In the genomic region with DNA sequence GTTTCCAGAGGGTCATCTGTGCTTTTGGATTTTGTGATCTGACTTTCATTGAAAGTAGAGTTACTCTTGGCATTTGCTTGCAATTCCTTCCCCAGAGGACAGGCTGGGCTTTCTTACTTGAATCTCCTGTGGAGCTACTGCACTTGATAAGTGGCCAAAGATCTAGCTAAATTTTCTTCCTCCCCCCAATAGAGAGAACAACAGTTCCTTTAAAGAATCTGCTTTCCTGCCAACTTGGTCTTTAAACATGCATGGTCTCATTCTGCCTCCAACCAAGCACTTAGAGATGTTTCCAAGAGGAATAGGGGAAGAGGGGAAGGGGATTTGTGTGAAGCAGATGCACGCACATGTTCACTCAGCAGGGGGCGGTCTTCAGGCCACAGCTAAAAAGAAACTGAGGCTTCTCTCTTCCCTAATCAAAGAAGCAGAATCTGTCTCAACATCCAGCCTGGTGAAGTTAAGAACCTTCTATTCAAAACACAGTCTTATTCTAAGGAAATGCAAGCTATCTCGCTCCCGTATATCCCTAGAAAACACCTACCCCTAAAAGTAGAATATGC, we compare ENCODE assay signal across 17 cellular contexts.
DNase-seq lines count a peak whose midpoint lies in the region; ATAC-seq and TF ChIP-seq lines count a peak whose summit lies in the region.
"Had no signal": no experiment of that assay in that cellular context is flagged by ENCODE, and none has a peak within 500 bp of the region (broad histone marks: within the 10 kb centered on the region; RNA-seq: fewer than 3 reads in every experiment).

No MANE protein-coding gene starts in this region.

- H3K27ac Mint-ChIP-seq in endodermal cell: no peak overlapping the region
- H3K27ac Mint-ChIP-seq in activated CD4-positive, alpha-beta T cell treated with anti-CD3 and anti-CD28 coated beads for 36 hours: no peak overlapping the region
- H3K27ac Mint-ChIP-seq in activated CD4-positive, alpha-beta memory T cell treated with anti-CD3 and anti-CD28 coated beads, Interleukin-2, amount 10 ng/mL, durations not matched to agents 7 days and 5 days: no peak overlapping the region

- H3K4me1 Mint-ChIP-seq in endodermal cell: no peaks in the 10 kb centered on the region
- H3K4me1 Mint-ChIP-seq in activated CD4-positive, alpha-beta T cell treated with anti-CD3 and anti-CD28 coated beads for 36 hours: no peaks in the 10 kb centered on the region
- no peaks in the 10 kb centered on the region for H3K4me1 Mint-ChIP-seq in activated CD4-positive, alpha-beta memory T cell treated with anti-CD3 and anti-CD28 coated beads, Interleukin-2, amount 10 ng/mL, durations not matched to agents 7 days and 5 days

- peaks cover 7% of the 10 kb centered on the region for H3K27me3 Mint-ChIP-seq in endodermal cell (ENCODE audit: insufficient read depth)
- peaks cover 9% of the 10 kb centered on the region for H3K27me3 Mint-ChIP-seq in activated CD4-positive, alpha-beta T cell treated with anti-CD3 and anti-CD28 coated beads for 36 hours
- H3K27me3 Mint-ChIP-seq in activated CD4-positive, alpha-beta memory T cell treated with anti-CD3 and anti-CD28 coated beads, Interleukin-2, amount 10 ng/mL, durations not matched to agents 7 days and 5 days: no peaks in the 10 kb centered on the region

- H2AFZ ChIP-seq in osteoblast (ENCODE audit: low read length): no peak overlapping the region

- TF ChIP-seq CTCF in endodermal cell (conservative IDR thresholded peaks at IDR 0.05) (peak; percentile 76), osteoblast (IDR thresholded peaks at IDR 0.05; ENCODE audit: extremely low read depth, low read depth, low read length) (peak; percentile 19), psoas muscle (IDR thresholded peaks at IDR 0.05) (no peak)

- H4K20me1 ChIP-seq in osteoblast (ENCODE audit: insufficient read depth, low read length): peaks cover 4% of the 10 kb centered on the region

- H3K4me3 ChIP-seq in endodermal cell (ENCODE audit: low read length) (no peak overlapping the region), osteoblast (ENCODE audit: insufficient read depth, low read length) (no peak overlapping the region), psoas muscle (no peak overlapping the region)
- H3K4me3 ChIP-seq: dorsolateral prefrontal cortex, gastroesophageal sphincter, MG63, right atrium auricular region, SJSA1 had no signal

- POLR2A ChIA-PET in activated CD4-positive, alpha-beta T cell treated with anti-CD3 and anti-CD28 coated beads for 36 hours (lab: Charles Lee): no interaction called here
- POLR2A ChIA-PET in activated CD4-positive, alpha-beta memory T cell treated with anti-CD3 and anti-CD28 coated beads, Interleukin-2, amount 10 ng/mL, durations not matched to agents 7 days and 5 days (lab: Charles Lee): no interaction called here

- 75 to 89% methylated on average over 2 to 4 of the region's 4 CpGs for WGBS in endodermal cell (ENCODE audit: insufficient coverage in 1 of 2, insufficient read length in 1 of 2), 2 experiments
- 93 to 96% (median 94%) methylated on average over 4 of the region's 4 CpGs for WGBS in psoas muscle, 3 donors

- no peak overlapping the region for H3K4me3 Mint-ChIP-seq in endodermal cell
- no peak overlapping the region for H3K4me3 Mint-ChIP-seq in activated CD4-positive, alpha-beta T cell treated with anti-CD3 and anti-CD28 coated beads for 36 hours
- no peak overlapping the region for H3K4me3 Mint-ChIP-seq in activated CD4-positive, alpha-beta memory T cell treated with anti-CD3 and anti-CD28 coated beads, Interleukin-2, amount 10 ng/mL, durations not matched to agents 7 days and 5 days

- H3K4me2 ChIP-seq in osteoblast (ENCODE audit: insufficient read depth, low read length): no peak overlapping the region

- H3K9me3 ChIP-seq in endodermal cell (ENCODE audit: control insufficient read depth, low read length): no peaks in the 10 kb centered on the region
- no peaks in the 10 kb centered on the region for H3K9me3 ChIP-seq in osteoblast (ENCODE audit: low read depth, low read length)
- no peaks in the 10 kb centered on the region for H3K9me3 ChIP-seq in psoas muscle
- H3K9me3 ChIP-seq: gastroesophageal sphincter, MG63, right atrium auricular region, SJSA1 had no signal

- CTCF ChIA-PET in activated CD4-positive, alpha-beta T cell treated with anti-CD3 and anti-CD28 coated beads for 36 hours (lab: Charles Lee): interaction anchor here (0.6 to 2.1 kb wide), 3 partner anchors 8 to 17 kb away, joined by 3 to 22 read pairs (median 3); no protein-coding TSS in a partner anchor
- CTCF ChIA-PET in activated CD4-positive, alpha-beta memory T cell treated with anti-CD3 and anti-CD28 coated beads, Interleukin-2, amount 10 ng/mL, durations not matched to agents 7 days and 5 days (lab: Charles Lee): interaction anchor here (4.4 kb wide), 1 partner anchor 14 kb away, joined by 17 read pairs; no protein-coding TSS in a partner anchor

- H3K4me1 ChIP-seq in endodermal cell (ENCODE audit: control insufficient read depth, insufficient read depth, low read length) (no peaks in the 10 kb centered on the region), osteoblast (ENCODE audit: insufficient read depth, low read length) (peaks cover 12% of the 10 kb centered on the region), psoas muscle (peaks cover 21% of the 10 kb centered on the region)

- DNase-seq in ELF-1 (ENCODE audit: low read depth, low spot score) (peak; percentile 29), NCI-H446 (lab: John Stamatoyannopoulos, UW) (peak; percentile 0 to 39), endodermal cell (peak; percentile 67), osteoblast (ENCODE audit: insufficient read length, low spot score, missing footprints) (no peak), psoas muscle (no peak), nucleus accumbens (lab: John Stamatoyannopoulos, UW) (no peak)
- no peak for DNase-seq in activated CD4-positive, alpha-beta T cell treated with anti-CD3 and anti-CD28 coated beads for 36 hours
- no peak for DNase-seq in activated CD4-positive, alpha-beta memory T cell treated with anti-CD3 and anti-CD28 coated beads, Interleukin-2, amount 10 ng/mL, durations not matched to agents 7 days and 5 days
- DNase-seq: dorsolateral prefrontal cortex; islet precursor cell; MG63; NCI-H2107; NK-92 treated with Interleukin-12 subunit alpha and Interleukin-12 subunit beta, amount 100 ng/mL, for 24 hours; stimulated activated naive CD4-positive, alpha-beta T cell had no signal

- intact Hi-C loops in psoas muscle (cut with DNase I): no loop called here
- intact Hi-C loops in activated CD4-positive, alpha-beta T cell treated with anti-CD3 and anti-CD28 coated beads for 36 hours (cut with DNase I, micrococcal nuclease): no loop called here

- no peak overlapping the region for H3K9ac ChIP-seq in endodermal cell (ENCODE audit: extremely low read depth, low read length, poor library complexity, severe bottlenecking)

- peaks cover 2% of the 10 kb centered on the region for H3K79me2 ChIP-seq in osteoblast (ENCODE audit: insufficient read depth, low read length)

- no peak for ATAC-seq in psoas muscle
- ATAC-seq in activated CD4-positive, alpha-beta T cell treated with anti-CD3 and anti-CD28 coated beads for 36 hours: no peak
- ATAC-seq: gastroesophageal sphincter had no signal

- no peaks in the 10 kb centered on the region for H3K36me3 ChIP-seq in endodermal cell (ENCODE audit: control insufficient read depth, insufficient read depth, low read length)
- no peaks in the 10 kb centered on the region for H3K36me3 ChIP-seq in osteoblast (ENCODE audit: insufficient read depth, low read length)
- no peaks in the 10 kb centered on the region for H3K36me3 ChIP-seq in psoas muscle (ENCODE audit: insufficient read depth in 1 of 2, low read depth in 1 of 2)
- H3K36me3 ChIP-seq: gastroesophageal sphincter, MG63, right atrium auricular region, SJSA1 had no signal

- H3K9me3 Mint-ChIP-seq in endodermal cell: no peaks in the 10 kb centered on the region
- no peaks in the 10 kb centered on the region for H3K9me3 Mint-ChIP-seq in activated CD4-positive, alpha-beta T cell treated with anti-CD3 and anti-CD28 coated beads for 36 hours (ENCODE audit: low read depth)
- no peaks in the 10 kb centered on the region for H3K9me3 Mint-ChIP-seq in activated CD4-positive, alpha-beta memory T cell treated with anti-CD3 and anti-CD28 coated beads, Interleukin-2, amount 10 ng/mL, durations not matched to agents 7 days and 5 days

- H3K27me3 ChIP-seq in endodermal cell (ENCODE audit: control insufficient read depth, insufficient read depth, low read length, poor library complexity, severe bottlenecking) (no peaks in the 10 kb centered on the region), osteoblast (ENCODE audit: insufficient read depth, low read length) (no peaks in the 10 kb centered on the region), psoas muscle (ENCODE audit: insufficient read depth in 3 of 3, low read length in 2 of 3) (no peaks in the 10 kb centered on the region)
- H3K27me3 ChIP-seq: dorsolateral prefrontal cortex, gastroesophageal sphincter, MG63, right atrium auricular region, SJSA1 had no signal

- H3K36me3 Mint-ChIP-seq in endodermal cell (ENCODE audit: low read depth): no peaks in the 10 kb centered on the region
- H3K36me3 Mint-ChIP-seq in activated CD4-positive, alpha-beta T cell treated with anti-CD3 and anti-CD28 coated beads for 36 hours (ENCODE audit: low read depth): no peaks in the 10 kb centered on the region
- H3K36me3 Mint-ChIP-seq in activated CD4-positive, alpha-beta memory T cell treated with anti-CD3 and anti-CD28 coated beads, Interleukin-2, amount 10 ng/mL, durations not matched to agents 7 days and 5 days (ENCODE audit: low read depth): no peaks in the 10 kb centered on the region

- no peak overlapping the region for H3K27ac ChIP-seq in endodermal cell (ENCODE audit: low read depth, low read length)
- H3K27ac ChIP-seq in osteoblast (ENCODE audit: low read depth, low read length): no peak overlapping the region
- H3K27ac ChIP-seq in psoas muscle: no peak overlapping the region
- H3K27ac ChIP-seq: gastroesophageal sphincter, right atrium auricular region, SJSA1 had no signal

Comparison
In these comparisons a context has a peak if more than half of its experiments do, and no peak if none do; other contexts are left out.
1. DNase-seq: peak in ELF-1 (single experiment), NCI-H446 (2 of 2) and endodermal cell (single experiment); none in osteoblast (single experiment), psoas muscle (0 of 2), activated CD4-positive, alpha-beta T cell treated with anti-CD3 and anti-CD28 coated beads for 36 hours (single experiment), nucleus accumbens (0 of 56) and activated CD4-positive, alpha-beta memory T cell treated with anti-CD3 and anti-CD28 coated beads, Interleukin-2, amount 10 ng/mL, durations not matched to agents 7 days and 5 days (single experiment).